8 cellular contexts compared by ENCODE assay signal in the genomic region with DNA sequence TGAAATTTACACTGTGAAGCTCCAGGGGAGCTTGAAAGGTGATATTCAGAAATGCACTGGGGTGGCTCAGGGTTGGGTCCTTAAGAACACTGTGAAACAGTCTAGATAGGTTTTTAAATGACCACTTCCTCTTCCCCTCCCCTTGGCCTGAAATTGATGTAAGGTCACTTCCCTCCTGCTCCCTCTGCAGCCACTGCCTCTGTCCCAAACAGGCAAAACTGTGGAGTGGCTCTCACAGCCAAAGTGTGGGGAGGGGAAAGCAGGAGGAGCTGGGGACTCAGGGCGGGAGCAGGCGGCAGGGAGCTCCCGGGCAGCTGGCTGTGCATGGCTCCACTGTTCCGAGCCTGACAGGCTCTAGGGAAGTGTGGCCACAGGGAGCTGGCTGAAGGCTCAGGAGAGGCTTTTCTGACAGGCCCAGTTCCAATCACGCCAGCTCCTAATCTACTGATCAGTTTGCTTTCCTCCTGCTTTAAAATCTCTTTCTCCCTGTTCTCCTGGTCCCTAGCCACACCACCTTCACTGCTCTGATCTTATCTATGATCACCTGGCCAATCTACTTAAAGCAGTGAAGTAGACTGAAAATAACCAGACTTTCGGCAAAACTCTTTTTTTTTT. TPM values are rescaled to one million over a fixed set of nuclear protein-coding genes. Genes with fewer than 3 reads are reported as not detected.
DNase-seq lines count a peak whose midpoint lies in the region; ATAC-seq and TF ChIP-seq lines count a peak whose summit lies in the region.

No MANE protein-coding gene starts in this region.

- BruUV-seq in IMR-90 (replicated peaks; lab: Mats Ljungman, UMichigan) (no TSS peak), mammary epithelial cell (replicated peaks; lab: Mats Ljungman, UMichigan) (no TSS peak)

- H3K27ac ChIP-seq in IMR-90 (ENCODE audit: insufficient read depth, low read length) (peak overlapping the region; percentile 63), mammary epithelial cell (ENCODE audit: insufficient read depth, low read depth, low read length) (no peak overlapping the region), mesodermal cell (ENCODE audit: low read depth, low read length, severe bottlenecking) (peak overlapping the region; percentile 88), aorta (ENCODE audit: low read depth in 1 of 2, low read length in 2 of 2) (peak overlapping the region in 1 of 2 donors; percentile 39)

- H2BK15ac ChIP-seq in IMR-90 (ENCODE audit: low read depth, low read length), result peak overlapping the region; percentile 62; the same call in 2 of the 3 replicates

- no peak overlapping the region for H3K27ac Mint-ChIP-seq in activated CD4-positive, alpha-beta memory T cell treated with anti-CD3 and anti-CD28 coated beads for 36 hours

- H3K36me3 Mint-ChIP-seq in activated CD4-positive, alpha-beta memory T cell treated with anti-CD3 and anti-CD28 coated beads for 36 hours, result peaks cover 5% of the 10 kb centered on the region

- peak overlapping the region; percentile 58; the same call in 1 of the 2 replicates for H3K23ac ChIP-seq in IMR-90 (ENCODE audit: low read depth, low read length)

- H3K4me1 Mint-ChIP-seq in activated CD4-positive, alpha-beta memory T cell treated with anti-CD3 and anti-CD28 coated beads for 36 hours (ENCODE audit: low read depth), result peaks cover 9% of the 10 kb centered on the region

- no peak overlapping the region for H3K4me3 Mint-ChIP-seq in activated CD4-positive, alpha-beta memory T cell treated with anti-CD3 and anti-CD28 coated beads for 36 hours

- peak overlapping the region; percentile 27 for H3K4ac ChIP-seq in IMR-90 (ENCODE audit: low read depth, low read length)

- peak overlapping the region; percentile 92 for H2AFZ ChIP-seq in IMR-90 (replicated peaks; ENCODE audit: low read length, poor library complexity)
- H2AFZ ChIP-seq in mammary epithelial cell (ENCODE audit: low read depth, low read length), result peak overlapping the region; percentile 47

- POLR2A ChIA-PET in IMR-90 (lab: Charles Lee; ENCODE audit: unreplicated experiment), result interaction anchor here (0.6 to 1.1 kb wide), 2 partner anchors 44 to 93 kb away, joined by 4 to 5 read pairs; partner anchors contain the start of gene PHLDA3
- POLR2A ChIA-PET in activated CD4-positive, alpha-beta memory T cell treated with anti-CD3 and anti-CD28 coated beads for 36 hours (lab: Charles Lee), result interaction anchor here (1.1 to 1.2 kb wide), 2 partner anchors 12 to 32 kb away, joined by 3 read pairs; no protein-coding TSS in a partner anchor

- TF ChIP-seq CTCF in GM10266 (IDR thresholded peaks at IDR 0.05; ENCODE audit: control insufficient read depth, insufficient read depth, low read depth, missing control alignments) (no peak), IMR-90 (conservative IDR thresholded peaks at IDR 0.05; ENCODE audit: low read depth, low read length) (no peak), mammary epithelial cell (conservative IDR thresholded peaks at IDR 0.05 in 1 of 2, IDR thresholded peaks at IDR 0.05 in 1 of 2; ENCODE audit: extremely low read depth in 1 of 2, insufficient read depth in 1 of 2, low read depth in 1 of 2, low read length in 2 of 2) (no peak)

- H3K9ac ChIP-seq in IMR-90 (ENCODE audit: low read depth, low read length) (peak overlapping the region; percentile 43), mammary epithelial cell (ENCODE audit: insufficient read depth, low read length) (no peak overlapping the region)

- CTCF ChIA-PET in IMR-90 (lab: Yijun Ruan, JAX), result interaction anchor here (0.7 to 6.2 kb wide), 14 partner anchors 9 to 79 kb away, joined by 3 to 103 read pairs (median 8); partner anchors contain the start of gene PHLDA3
- CTCF ChIA-PET in mammary epithelial cell (lab: Charles Lee; ENCODE audit: low non-redundant PET), result interaction anchor here (0.7 to 1.5 kb wide), 5 partner anchors 19 to 77 kb away, joined by 4 to 15 read pairs (median 9); no protein-coding TSS in a partner anchor
- CTCF ChIA-PET in activated CD4-positive, alpha-beta memory T cell treated with anti-CD3 and anti-CD28 coated beads for 36 hours (lab: Charles Lee), result interaction anchor here (0.7 to 8.8 kb wide), 29 partner anchors 9 to 395 kb away, joined by 3 to 291 read pairs (median 7); no protein-coding TSS in a partner anchor

- intact Hi-C loops in IMR-90 (cut with micrococcal nuclease) (loop anchor here (2.0 kb wide), 1 partner anchor 163 kb away; no protein-coding TSS in a partner anchor), mammary epithelial cell (cut with micrococcal nuclease) (loop anchor here (2.0 to 5.0 kb wide), 2 partner anchors 115 to 127 kb away; partner anchors contain the start of gene LAD1), aorta (cut with DNase I) (loop anchor here (2.0 to 5.0 kb wide), 3 partner anchors 29 to 65 kb away; no protein-coding TSS in a partner anchor)
- intact Hi-C loops in activated CD4-positive, alpha-beta memory T cell treated with anti-CD3 and anti-CD28 coated beads for 36 hours (cut with micrococcal nuclease), result no loop called here

- H2AK9ac ChIP-seq in IMR-90 (replicated peaks; ENCODE audit: low read depth, low read length, poor library complexity), result peak overlapping the region; percentile 90

- peak; percentile 57 for DNase-seq in GM10266 (ENCODE audit: extremely low spot score)
- no peak for DNase-seq in IMR-90
- DNase-seq in mammary epithelial cell, result no peak
- peak; percentile 77 to 82 for DNase-seq in aorta
- DNase-seq in NCI-H82 treated with DMSO at 0.1 percent for 48 hours (lab: John Stamatoyannopoulos, UW; ENCODE audit: unreplicated experiment), result no peak
- no peak for DNase-seq in activated CD4-positive, alpha-beta memory T cell treated with anti-CD3 and anti-CD28 coated beads for 36 hours

- peak overlapping the region; percentile 92 for H4K91ac ChIP-seq in IMR-90 (ENCODE audit: insufficient read depth, low read depth, low read length)

- H2BK20ac ChIP-seq in IMR-90 (ENCODE audit: low read depth, low read length), result peak overlapping the region; percentile 36

- peak overlapping the region; percentile 73 to 94; a peak in 3 of 4 replicates for H4K8ac ChIP-seq in IMR-90 (ENCODE audit: low read depth in 2 of 2, low read length in 2 of 2)

- H2BK5ac ChIP-seq in IMR-90 (ENCODE audit: low read depth, low read length, poor library complexity, severe bottlenecking), result peak overlapping the region; percentile 65

- peaks cover 7 to 24% of the 10 kb centered on the region in 2 experiments; a peak in 2 of 4 replicates for H3K79me1 ChIP-seq in IMR-90 (ENCODE audit: low read depth in 1 of 2, low read length in 2 of 2)

- H4K5ac ChIP-seq in IMR-90 (ENCODE audit: low read depth, low read length), result peak overlapping the region; percentile 66

- in situ Hi-C loops in IMR-90 (cut with MboI; ENCODE audit: low sequenced_read_pairs) (loop anchor here (10.0 kb wide), 1 partner anchor 67 kb away; no protein-coding TSS in a partner anchor), mammary epithelial cell (cut with MboI; ENCODE audit: low sequenced_read_pairs in 2 of 2) (loop anchor here (5.0 to 10.0 kb wide), 2 partner anchors 65 to 67 kb away; no protein-coding TSS in a partner anchor)

- no peak overlapping the region for H3K56ac ChIP-seq in IMR-90 (ENCODE audit: extremely low read depth, insufficient read depth, low read length)

- H3K9me1 ChIP-seq in IMR-90 (ENCODE audit: insufficient read depth, low read length), result peaks cover 19% of the 10 kb centered on the region

- H3K27me3 Mint-ChIP-seq in activated CD4-positive, alpha-beta memory T cell treated with anti-CD3 and anti-CD28 coated beads for 36 hours, result no peaks in the 10 kb centered on the region

- H3K36me3 ChIP-seq in IMR-90 (ENCODE audit: control insufficient read depth, insufficient read depth, low read length), result no peaks in the 10 kb centered on the region
- H3K36me3 ChIP-seq in mammary epithelial cell (ENCODE audit: insufficient read depth, low read length), result no peaks in the 10 kb centered on the region
- no peaks in the 10 kb centered on the region for H3K36me3 ChIP-seq in mesodermal cell (ENCODE audit: control insufficient read depth, insufficient read depth, low read length)
- H3K36me3 ChIP-seq in aorta (ENCODE audit: control insufficient read depth in 1 of 2, insufficient read depth in 2 of 2, low read length in 1 of 2), result no peaks in the 10 kb centered on the region

- H4K20me1 ChIP-seq in IMR-90 (ENCODE audit: insufficient read depth, low read length) (no peaks in the 10 kb centered on the region), mammary epithelial cell (ENCODE audit: insufficient read depth, low read length) (no peaks in the 10 kb centered on the region)

- H2BK120ac ChIP-seq in IMR-90 (ENCODE audit: low read depth, low read length), result peak overlapping the region; percentile 87

- H3K9me3 ChIP-seq in IMR-90 (ENCODE audit: control insufficient read depth, insufficient read depth, low read length) (no peaks in the 10 kb centered on the region), mammary epithelial cell (replicated peaks; ENCODE audit: insufficient read depth, low read length) (no peaks in the 10 kb centered on the region), mesodermal cell (ENCODE audit: control insufficient read depth, low read length) (no peaks in the 10 kb centered on the region), aorta (ENCODE audit: control insufficient read depth, low read length) (no peaks in the 10 kb centered on the region)

- H3K27me3 ChIP-seq in IMR-90 (ENCODE audit: control insufficient read depth, insufficient read depth, low read length) (no peaks in the 10 kb centered on the region), mammary epithelial cell (ENCODE audit: insufficient read depth, low read length) (no peaks in the 10 kb centered on the region), aorta (ENCODE audit: control insufficient read depth in 1 of 2, insufficient read depth in 2 of 2, low read length in 1 of 2) (no peaks in the 10 kb centered on the region)

- peak overlapping the region; percentile 30; the same call in 1 of the 2 replicates for H2AK5ac ChIP-seq in IMR-90 (ENCODE audit: low read depth, low read length)

- peaks cover 4% of the 10 kb centered on the region for H3K79me2 ChIP-seq in mammary epithelial cell (ENCODE audit: insufficient read depth, low read length)

- H3K4me1 ChIP-seq in IMR-90 (ENCODE audit: control insufficient read depth, insufficient read depth, low read length) (peaks cover 25% of the 10 kb centered on the region), mammary epithelial cell (ENCODE audit: insufficient read depth, low read length) (peaks cover 36% of the 10 kb centered on the region), mesodermal cell (ENCODE audit: control insufficient read depth, insufficient read depth, low read length, poor library complexity, severe bottlenecking) (peaks cover 39% of the 10 kb centered on the region), aorta (ENCODE audit: control insufficient read depth in 1 of 2, insufficient read depth in 2 of 2, low read length in 2 of 2) (peaks cover 0 to 2% of the 10 kb centered on the region in 2 donors)

- H3K9me3 Mint-ChIP-seq in activated CD4-positive, alpha-beta memory T cell treated with anti-CD3 and anti-CD28 coated beads for 36 hours, result no peaks in the 10 kb centered on the region

- H3K4me3 ChIP-seq in IMR-90 (ENCODE audit: insufficient read depth, low read depth, low read length) (no peak overlapping the region), mammary epithelial cell (replicated peaks in 1 of 3; ENCODE audit: insufficient read depth in 1 of 3, low read depth in 2 of 3, low read length in 3 of 3) (no peak overlapping the region), mesodermal cell (ENCODE audit: extremely low read depth, insufficient read depth, low read length, poor library complexity, severe bottlenecking) (no peak overlapping the region), aorta (ENCODE audit: low read length in 2 of 2) (no peak overlapping the region)

- H3K18ac ChIP-seq in IMR-90 (ENCODE audit: low read depth, low read length), result peak overlapping the region; percentile 75

- H3K4me2 ChIP-seq in IMR-90 (ENCODE audit: low read depth, low read length), result peak overlapping the region; percentile 25
- H3K4me2 ChIP-seq in mammary epithelial cell (ENCODE audit: insufficient read depth, low read depth, low read length), result no peak overlapping the region

- H3K14ac ChIP-seq in IMR-90 (replicated peaks; ENCODE audit: low read depth, low read length), result peak overlapping the region; percentile 16

- TF ChIP-seq RAD21 in IMR-90 (IDR thresholded peaks at IDR 0.05; ENCODE audit: low read length), result no peak

- TF ChIP-seq POLR2A in IMR-90 (IDR thresholded peaks at IDR 0.05; ENCODE audit: low read depth, low read length), result no peak

- WGBS in IMR-90 (ENCODE audit: extremely low coverage in 2 of 2, insufficient read length in 1 of 2), 2 experiments, result no CpG with 5 or more reads among the region's 6 CpGs
- WGBS in mammary epithelial cell (ENCODE audit: low coverage, missing lambda C conversion rate), result 43% methylated on average over 5 of the region's 6 CpGs
- 12 to 26% methylated on average over 5 to 6 of the region's 6 CpGs for WGBS in mesodermal cell (ENCODE audit: insufficient coverage in 2 of 2), 2 experiments
- 15 to 25% methylated on average over 5 to 6 of the region's 6 CpGs for WGBS in aorta, 2 donors

- dilution Hi-C loops in IMR-90 (cut with HindIII; ENCODE audit: low sequenced_read_pairs, unreplicated experiment), result no loop called here
- dilution Hi-C loops in mammary epithelial cell (cut with HindIII; ENCODE audit: low sequenced_read_pairs), result no loop called here

- ATAC-seq in IMR-90 (ENCODE audit: low read depth) (peak; percentile 15), aorta (ENCODE audit: low FRiP score) (peak; percentile 79), HG02970 (IDR thresholded peaks at IDR 0.05; ENCODE audit: low FRiP score, unreplicated experiment) (no peak)

RNA-seq across cellular contexts. Expression of gene CSRP1, which starts 5.1 kb away (rescaled TPM):
- total RNA-seq in IMR-90 (2012; rRNA removed) (1,498 and 1,861 TPM in 2 replicates), mammary epithelial cell (100 to 1,000 TPM; 145 to 609 TPM), aorta (1,000 to 10,000 TPM in 1 of 2 donors, 100 to 1,000 TPM in 1; 599 to 1,490 TPM)
- polyA plus RNA-seq in IMR-90 (2012; rRNA removed) (948 and 1,037 TPM in 2 replicates), mammary epithelial cell (231 TPM), aorta (100 to 1,000 TPM; 703 to 838 TPM)
- 955 and 1,043 TPM in 2 replicates for polyA plus RNA-seq in IMR-90 (2012; cell fraction: cytosol; rRNA removed)
- polyA plus RNA-seq in IMR-90 (2012; cell fraction: nucleus; rRNA removed; ENCODE audit: low replicate concordance), result 737 and 1,227 TPM in 2 replicates
- 209 TPM for polyA minus RNA-seq in mammary epithelial cell
- polyA plus RNA-seq in mesodermal cell (2013, experiment 1 of 2), result 73.2 TPM
- polyA plus RNA-seq in mesodermal cell (2013, experiment 2 of 2), result 56.8 TPM
- total RNA-seq in activated CD4-positive, alpha-beta memory T cell treated with anti-CD3 and anti-CD28 coated beads for 36 hours, result 10 to 100 TPM; 48.4 to 51.8 TPM

RNA-seq across cellular contexts. Expression of gene NAV1, which starts 26.9 kb away (rescaled TPM):
- total RNA-seq in IMR-90 (2012; rRNA removed) (14.0 and 14.4 TPM in 2 replicates), mammary epithelial cell (10 to 100 TPM; 24.3 to 94.2 TPM), aorta (100 to 1,000 TPM; 167 to 236 TPM)
- polyA plus RNA-seq in IMR-90 (2012; rRNA removed) (23.1 and 23.6 TPM in 2 replicates), mammary epithelial cell (48.9 TPM), aorta (10 to 100 TPM in 1 of 2 donors, 1 to 10 TPM in 1; 8.3 to 33.8 TPM)
- 11.8 and 15.2 TPM in 2 replicates for polyA plus RNA-seq in IMR-90 (2012; cell fraction: cytosol; rRNA removed)
- 31.9 and 47.5 TPM in 2 replicates for polyA plus RNA-seq in IMR-90 (2012; cell fraction: nucleus; rRNA removed; ENCODE audit: low replicate concordance)
- polyA minus RNA-seq in mammary epithelial cell, result 177 TPM
- polyA plus RNA-seq in mesodermal cell (2013, experiment 1 of 2), result 56.2 TPM
- 48.2 TPM for polyA plus RNA-seq in mesodermal cell (2013, experiment 2 of 2)
- total RNA-seq in activated CD4-positive, alpha-beta memory T cell treated with anti-CD3 and anti-CD28 coated beads for 36 hours, result 1 to 10 TPM; 2.2 to 2.6 TPM

RNA-seq across cellular contexts. Expression of gene PHLDA3, which starts 43.0 kb away (rescaled TPM):
- 41.6 and 44.2 TPM in 2 replicates for total RNA-seq in IMR-90 (2012; rRNA removed)
- 102 and 122 TPM in 2 replicates for polyA plus RNA-seq in IMR-90 (2012; rRNA removed)
- polyA plus RNA-seq in IMR-90 (2012; cell fraction: cytosol; rRNA removed), result 50.7 and 178 TPM in 2 replicates
- polyA plus RNA-seq in IMR-90 (2012; cell fraction: nucleus; rRNA removed; ENCODE audit: low replicate concordance), result 49.6 and 125 TPM in 2 replicates
- 100 to 1,000 TPM; 132 to 205 TPM for total RNA-seq in mammary epithelial cell
- 96.4 TPM for polyA plus RNA-seq in mammary epithelial cell
- polyA minus RNA-seq in mammary epithelial cell, result 27.0 TPM
- 71.4 TPM for polyA plus RNA-seq in mesodermal cell (2013, experiment 1 of 2)
- 50.9 TPM for polyA plus RNA-seq in mesodermal cell (2013, experiment 2 of 2)
- total RNA-seq in aorta, result 10 to 100 TPM; 66.1 to 71.6 TPM
- 10 to 100 TPM; 33.7 to 46.1 TPM for polyA plus RNA-seq in aorta
- total RNA-seq in activated CD4-positive, alpha-beta memory T cell treated with anti-CD3 and anti-CD28 coated beads for 36 hours, result 1 to 10 TPM; 3.4 to 4.1 TPM

Comparison
In these comparisons a context has a peak if more than half of its experiments do, and no peak if none do; other contexts are left out.
1. DNase-seq: peak in GM10266 (single experiment) and aorta (2 of 2); none in IMR-90 (single experiment), mammary epithelial cell (single experiment), NCI-H82 treated with DMSO at 0.1 percent for 48 hours (single experiment) and activated CD4-positive, alpha-beta memory T cell treated with anti-CD3 and anti-CD28 coated beads for 36 hours (single experiment).